7 cellular contexts compared by ENCODE assay signal in genomic region chr17:45234641-45235040, GRCh38. TPM values are rescaled to one million over a fixed set of nuclear protein-coding genes. Genes with fewer than 3 reads are reported as not detected.
DNase-seq lines count a peak whose midpoint lies in the region; ATAC-seq and TF ChIP-seq lines count a peak whose summit lies in the region.

No MANE protein-coding gene starts in this region.

- H3K4me1 Mint-ChIP-seq in immature natural killer cell = peaks cover 60 to 66% of the 10 kb centered on the region in 2 donors

- H3K4me3 ChIP-seq in NB4 (ENCODE audit: low read depth, low read length) = no peak overlapping the region

- TF ChIP-seq POLR2A in NB4 (IDR thresholded peaks at IDR 0.05; ENCODE audit: extremely low read depth, insufficient read length) = no peak

- peaks cover 12 to 36% (median 22%) of the 10 kb centered on the region in 3 donors for H3K36me3 Mint-ChIP-seq in immature natural killer cell

- peak; percentile 61 for TF ChIP-seq CTCF in GM10266 (IDR thresholded peaks at IDR 0.05; ENCODE audit: control insufficient read depth, insufficient read depth, low read depth, missing control alignments)
- TF ChIP-seq CTCF in NB4 (IDR thresholded peaks at IDR 0.05; ENCODE audit: low read depth, low read length) = peak; percentile 65

- H3K4me3 Mint-ChIP-seq in immature natural killer cell = no peak overlapping the region

- H3K27ac Mint-ChIP-seq in immature natural killer cell = peak overlapping the region; percentile 77 to 99 (median 88)

- no peaks in the 10 kb centered on the region for H3K9me3 Mint-ChIP-seq in immature natural killer cell

- no peak for ATAC-seq in HG02852 (IDR thresholded peaks at IDR 0.05; ENCODE audit: unreplicated experiment)

- peaks cover 2 to 22% (median 8%) of the 10 kb centered on the region in 3 donors for H3K27me3 Mint-ChIP-seq in immature natural killer cell (ENCODE audit: low read depth in 3 of 3)

- peak; percentile 73 for DNase-seq in GM10266 (ENCODE audit: extremely low spot score)
- peak; percentile 54 for DNase-seq in NB4 (ENCODE audit: low read depth)
- DNase-seq in activated CD4-positive, alpha-beta T cell treated with anti-CD3 and anti-CD28 coated beads for 48 hours = peak; percentile 60
- no peak for DNase-seq in immature natural killer cell
- no peak for DNase-seq in SW 1271 (lab: John Stamatoyannopoulos, UW)
- DNase-seq in cerebellum (ENCODE audit: low spot score) = no peak

RNA-seq across cellular contexts. Expression of gene FMNL1, which starts 13.0 kb away (rescaled TPM):
- polyA plus RNA-seq in immature natural killer cell = 10 to 100 TPM; 17.6 to 66.7 (median 25.3) TPM
- total RNA-seq in cerebellum = 3.4 TPM

RNA-seq across cellular contexts. Expression of gene SPATA32, which starts 27.3 kb away (rescaled TPM):
- polyA plus RNA-seq in immature natural killer cell = under 1 TPM in 1 of 3 donors, not detected in 2; 0.16 TPM
- not detected for total RNA-seq in cerebellum

Comparison
In these comparisons a context has a peak if more than half of its experiments do, and no peak if none do; other contexts are left out.
1. DNase-seq: peak in GM10266 (single experiment), NB4 (single experiment) and activated CD4-positive, alpha-beta T cell treated with anti-CD3 and anti-CD28 coated beads for 48 hours (single experiment); none in immature natural killer cell (0 of 3), SW 1271 (0 of 2) and cerebellum (single experiment).